In genomic region chr11:114162719-114163123, GRCh38 we compare ENCODE assay signal across 8 cellular contexts.
DNase-seq lines count a peak whose midpoint lies in the region; ATAC-seq lines count a peak whose summit lies in the region.

No MANE protein-coding gene starts in this region.

- H3K36me3 ChIP-seq in duodenal mucosa (ENCODE audit: control insufficient read depth in 1 of 2, insufficient read depth in 2 of 2, low read length in 2 of 2) (no peaks in the 10 kb centered on the region), urinary bladder (ENCODE audit: insufficient read depth) (no peaks in the 10 kb centered on the region)

- H3K9ac ChIP-seq in duodenal mucosa (ENCODE audit: low read depth in 1 of 2, low read length in 2 of 2) = peak overlapping the region in 1 of 2 donors; percentile 36

- H3K4me1 ChIP-seq in duodenal mucosa (ENCODE audit: control insufficient read depth in 1 of 2, insufficient read depth in 2 of 2, low read length in 2 of 2) = peaks cover 61 to 72% of the 10 kb centered on the region in 2 donors
- H3K4me1 ChIP-seq in urinary bladder (ENCODE audit: insufficient read depth) = peaks cover 9% of the 10 kb centered on the region

- WGBS in urinary bladder = 9% methylated on average over 12 of the region's 12 CpGs

- no peaks in the 10 kb centered on the region for H3K9me3 ChIP-seq in duodenal mucosa (ENCODE audit: control insufficient read depth in 1 of 2, low read length in 2 of 2)

- peak; percentile 94 for DNase-seq in EL
- DNase-seq in NCI-H748 (lab: John Stamatoyannopoulos, UW; ENCODE audit: unreplicated experiment) = peak; percentile 66
- peak; percentile 98 for DNase-seq in midbrain (lab: John Stamatoyannopoulos, UW)
- DNase-seq in stimulated activated CD4-positive, alpha-beta T cell treated with anti-CD3 and anti-CD28 coated beads, Interleukin-2, amount 100 ng/mL, for 24 hours = no peak

- ATAC-seq in HG03565 (IDR thresholded peaks at IDR 0.05; ENCODE audit: unreplicated experiment) (no peak), GM18868 (IDR thresholded peaks at IDR 0.05; ENCODE audit: unreplicated experiment) (no peak)

- H3K27ac ChIP-seq in duodenal mucosa (ENCODE audit: low read depth, low read length) = peak overlapping the region; percentile 82
- H3K27ac ChIP-seq in urinary bladder (ENCODE audit: low read depth) = peak overlapping the region; percentile 89

- H3K4me3 ChIP-seq in duodenal mucosa (ENCODE audit: low read depth in 1 of 2, low read length in 2 of 2) (no peak overlapping the region), urinary bladder (ENCODE audit: low read depth, low read length) (no peak overlapping the region)

- no peaks in the 10 kb centered on the region for H3K27me3 ChIP-seq in duodenal mucosa (ENCODE audit: control insufficient read depth in 1 of 2, insufficient read depth in 2 of 2, low read length in 2 of 2)

Comparison
In these comparisons a context has a peak if more than half of its experiments do, and no peak if none do; other contexts are left out.
1. DNase-seq: peak in EL (single experiment), NCI-H748 (single experiment) and midbrain (single experiment); none in stimulated activated CD4-positive, alpha-beta T cell treated with anti-CD3 and anti-CD28 coated beads, Interleukin-2, amount 100 ng/mL, for 24 hours (0 of 2).